15 cellular contexts compared by ENCODE assay signal in genomic region chr7:26620352-26620751, GRCh38.
DNase-seq lines count a peak whose midpoint lies in the region; ATAC-seq, FAIRE-seq and TF ChIP-seq lines count a peak whose summit lies in the region.
"Had no signal": no experiment of that assay in that cellular context is flagged by ENCODE, and none has a peak within 500 bp of the region (broad histone marks: within the 10 kb centered on the region; RNA-seq: fewer than 3 reads in every experiment).

No MANE protein-coding gene starts in this region.

- 49% methylated on average over 11 of the region's 12 CpGs; no CpG with 5 or more reads in 1 of the 2 experiments for WGBS in H1 (ENCODE audit: extremely low coverage in 1 of 2, insufficient coverage in 1 of 2, insufficient read length in 1 of 2, insufficient replicate concordance in 2 of 2, low coverage in 1 of 2, low lambda C conversion rate in 2 of 2, missing lambda C conversion rate in 1 of 2), 2 experiments

- H3K4me3 ChIP-seq in H1 (ENCODE audit: extremely low read depth in 1 of 4, insufficient read depth in 2 of 4, low read depth in 3 of 4, low read length in 4 of 4), result no peak overlapping the region
- H3K4me3 ChIP-seq: gastroesophageal sphincter had no signal

- no peak for TF ChIP-seq POLR2A in H1 (IDR thresholded peaks at IDR 0.05; ENCODE audit: control extremely low read depth in 1 of 2, low read depth in 2 of 2, low read length in 2 of 2)

- H4K8ac ChIP-seq in H1 (ENCODE audit: extremely low read depth, insufficient read depth, low read length), result no peak overlapping the region

- H4K5ac ChIP-seq in H1 (ENCODE audit: insufficient read length, low read depth, low read length), result no peak overlapping the region

- H3K79me1 ChIP-seq in H1 (ENCODE audit: low read depth, low read length), result no peaks in the 10 kb centered on the region

- FAIRE-seq in H1 (lab: Jason Lieb, UNC), result peak; percentile 65
- FAIRE-seq in urothelium cell line (lab: Jason Lieb, UNC), result no peak
- FAIRE-seq: GM12891 had no signal

- H3K4me3 Mint-ChIP-seq in T-cell, result no peak overlapping the region

- no peak for TF ChIP-seq EP300 in H1 (IDR thresholded peaks at IDR 0.05; ENCODE audit: borderline replicate concordance in 1 of 2, low read depth in 2 of 2, low read length in 2 of 2)

- H3K27ac ChIP-seq in H1 (ENCODE audit: low read depth, low read length), result no peak overlapping the region
- H3K27ac ChIP-seq: gastroesophageal sphincter, VCaP had no signal

- TF ChIP-seq CTCF in H1 (IDR thresholded peaks at IDR 0.05; ENCODE audit: control extremely low read depth in 1 of 3, insufficient read depth in 1 of 3, low read depth in 1 of 3, low read length in 3 of 3), result peak; percentile 47 to 65 (median 63)

- no peak overlapping the region for H2BK120ac ChIP-seq in H1 (replicated peaks; ENCODE audit: low read depth, low read length)

- no peak overlapping the region for H3K4me2 ChIP-seq in H1 (ENCODE audit: insufficient read depth in 1 of 2, low read depth in 2 of 2, low read length in 2 of 2)

- H3K9ac ChIP-seq in H1 (replicated peaks in 1 of 4; ENCODE audit: extremely low read depth in 1 of 4, low read depth in 3 of 4, low read length in 3 of 4), result no peak overlapping the region

- H2BK15ac ChIP-seq in H1 (ENCODE audit: low read length), result 0 out of 2 replicates have a peak overlapping the region, but pooled peaks have one; percentile 12

- no peak overlapping the region for H3K18ac ChIP-seq in H1 (ENCODE audit: extremely low read depth, low read length)

- no peaks in the 10 kb centered on the region for H3K79me2 ChIP-seq in H1 (ENCODE audit: control insufficient read depth in 1 of 2, insufficient read depth in 2 of 2, low read length in 2 of 2)

- no peaks in the 10 kb centered on the region for H3K9me3 ChIP-seq in H1 (ENCODE audit: insufficient read depth in 2 of 2, low read depth in 1 of 2, low read length in 1 of 2)
- H3K9me3 ChIP-seq: gastroesophageal sphincter had no signal

- H3K4me1 ChIP-seq in H1 (replicated peaks in 1 of 4; ENCODE audit: control insufficient read depth in 3 of 4, insufficient read depth in 4 of 4, low read length in 3 of 4), result peaks cover 0 to 5% (median 0%) of the 10 kb centered on the region in 4 experiments; a peak in 5 of 7 replicates
- H3K4me1 ChIP-seq: gastroesophageal sphincter had no signal

- H4K20me1 ChIP-seq in H1 (replicated peaks in 1 of 2; ENCODE audit: control insufficient read depth in 1 of 2, insufficient read depth in 2 of 2, low read length in 2 of 2), result no peaks in the 10 kb centered on the region

- H3K23ac ChIP-seq in H1 (ENCODE audit: insufficient read length), result no peak overlapping the region

- CTCF ChIA-PET in H1 (lab: Charles Lee; ENCODE audit: partially characterized antibody) (interaction anchor here (0.8 to 4.0 kb wide), 8 partner anchors 9 to 514 kb away, joined by 3 to 25 read pairs (median 3); no protein-coding TSS in a partner anchor), T-cell (lab: Charles Lee) (no interaction called here)

- H2AFZ ChIP-seq in H1 (ENCODE audit: low read length), result peak overlapping the region; percentile 77; the same call in 1 of the 2 replicates

- no peaks in the 10 kb centered on the region for H3K9me3 Mint-ChIP-seq in T-cell

- H2AK5ac ChIP-seq in H1 (ENCODE audit: low read depth, low read length), result no peak overlapping the region

- H3K36me3 ChIP-seq in H1 (ENCODE audit: control insufficient read depth in 2 of 4, insufficient read depth in 4 of 4, low read length in 3 of 4), result no peaks in the 10 kb centered on the region
- H3K36me3 ChIP-seq: gastroesophageal sphincter had no signal

- no peak overlapping the region for H3K27ac Mint-ChIP-seq in T-cell

- no peak overlapping the region for H3K56ac ChIP-seq in H1 (replicated peaks; ENCODE audit: insufficient read length, low read depth, low read length)

- DNase-seq in stimulated activated CD4-positive, alpha-beta T cell treated with anti-CD3 and anti-CD28 coated beads, Interleukin-1b, Interleukin-23, amount 100 ng/mL, for 48 hours, result peak; percentile 11
- DNase-seq in stimulated activated CD4-positive, alpha-beta T cell treated with anti-CD3 and anti-CD28 coated beads, Interleukin-4, amount 100 ng/mL, for 24 hours, result no peak
- DNase-seq in NCI-H510A treated with DMSO at 0.1 percent for 48 hours (lab: John Stamatoyannopoulos, UW), result peak; percentile 35
- peak; percentile 53 to 74 for DNase-seq in H1 (ENCODE audit: low read depth in 1 of 2, low spot score in 2 of 2)
- DNase-seq in urothelium cell line (ENCODE audit: low spot score), result peak; percentile 76
- DNase-seq in OCI-M2 (lab: John Stamatoyannopoulos, UW; ENCODE audit: unreplicated experiment), result no peak
- DNase-seq in T-cell, result no peak
- DNase-seq: C1 segment of cervical spinal cord, KG1, midbrain, retina had no signal

- ATAC-seq in GM21576 (IDR thresholded peaks at IDR 0.05; ENCODE audit: unreplicated experiment) (no peak), T-cell (replicated peaks in 1 of 4) (no peak)
- ATAC-seq: gastroesophageal sphincter had no signal

- H3K27me3 Mint-ChIP-seq in T-cell, result peaks cover 4 to 12% of the 10 kb centered on the region in 2 donors

- H3K36me3 Mint-ChIP-seq in T-cell, result no peaks in the 10 kb centered on the region

- H3K23me2 ChIP-seq in H1 (ENCODE audit: low read depth, low read length), result no peaks in the 10 kb centered on the region

- H3K4ac ChIP-seq in H1 (replicated peaks; ENCODE audit: insufficient read length, low read depth, low read length), result no peak overlapping the region

- H3K27me3 ChIP-seq in H1 (replicated peaks in 1 of 4; ENCODE audit: control insufficient read depth in 3 of 4, extremely low read depth in 1 of 4, insufficient read depth in 3 of 4, low read length in 3 of 4), result no peaks in the 10 kb centered on the region; a peak in 1 of 7 replicates
- H3K27me3 ChIP-seq: gastroesophageal sphincter had no signal

- H2BK12ac ChIP-seq in H1 (ENCODE audit: low read depth, low read length), result no peak overlapping the region; the same call in 1 of the 2 replicates

- H2BK5ac ChIP-seq in H1 (ENCODE audit: low read depth, low read length), result no peak overlapping the region

- H3K4me1 Mint-ChIP-seq in T-cell, result no peaks in the 10 kb centered on the region

- POLR2A ChIA-PET in H1 (lab: Charles Lee; ENCODE audit: partially characterized antibody), result interaction anchor here (0.6 kb wide), 1 partner anchor 1360 kb away, joined by 3 read pairs; no protein-coding TSS in a partner anchor
- POLR2A ChIA-PET in T-cell (lab: Charles Lee), result no interaction called here

- H3K14ac ChIP-seq in H1 (ENCODE audit: insufficient read length), result no peak overlapping the region

- TF ChIP-seq RAD21 in H1 (IDR thresholded peaks at IDR 0.05 in 1 of 2, conservative IDR thresholded peaks at IDR 0.05 in 1 of 2; ENCODE audit: low read depth in 2 of 2, low read length in 2 of 2), result peak; percentile 46 to 61

- no peak overlapping the region for H4K91ac ChIP-seq in H1 (replicated peaks; ENCODE audit: insufficient read length, low read length)

- peak overlapping the region; percentile 87; the same call in 1 of the 2 replicates for H2BK20ac ChIP-seq in H1 (ENCODE audit: low read length)

TF ChIP-seq in H1, 55 proteins besides CTCF, POLR2A, EP300 and RAD21 (continues in another document):
- TF ChIP-seq NRF1 (IDR thresholded peaks at IDR 0.05; ENCODE audit: low read depth, low read length) (no peak), FOSL1 (IDR thresholded peaks at IDR 0.05; ENCODE audit: insufficient read depth, low read depth, low read length) (no peak), KDM4A (IDR thresholded peaks at IDR 0.05; ENCODE audit: low read depth, low read length, severe bottlenecking) (no peak), SIRT6 (IDR thresholded peaks at IDR 0.05; ENCODE audit: low read length) (no peak), CHD1 (IDR thresholded peaks at IDR 0.05; ENCODE audit: low read depth, low read length) (no peak), TBP (IDR thresholded peaks at IDR 0.05; ENCODE audit: low read depth, low read length) (0 out of 2 replicates have a peak, but pooled peaks have one; percentile 18), JUND (IDR thresholded peaks at IDR 0.05; ENCODE audit: low read length) (peak; percentile 74), TAF1 (IDR thresholded peaks at IDR 0.05; ENCODE audit: low read depth, low read length) (no peak), MAX (IDR thresholded peaks at IDR 0.05) (no peak), RXRA (IDR thresholded peaks at IDR 0.05; ENCODE audit: insufficient read depth, low read depth, low read length) (no peak), SRF (IDR thresholded peaks at IDR 0.05; ENCODE audit: low read depth, low read length) (no peak), ASH2L (IDR thresholded peaks at IDR 0.05; ENCODE audit: low read length) (no peak), RNF2 (IDR thresholded peaks at IDR 0.05; ENCODE audit: borderline replicate concordance, low read depth, low read length, missing control alignments, poor library complexity, severe bottlenecking) (no peak), EGR1 (IDR thresholded peaks at IDR 0.05; ENCODE audit: borderline replicate concordance, low read depth, low read length) (0 out of 2 replicates have a peak, but pooled peaks have one; percentile 9), YY1 (IDR thresholded peaks at IDR 0.05; ENCODE audit: low read depth, low read length) (0 out of 2 replicates have a peak, but pooled peaks have one; percentile 11), E2F6 (IDR thresholded peaks at IDR 0.05) (no peak), CHD2 (IDR thresholded peaks at IDR 0.05; ENCODE audit: low read length) (no peak), BACH1 (IDR thresholded peaks at IDR 0.05; ENCODE audit: low read length) (no peak), RBBP5 (IDR thresholded peaks at IDR 0.05; ENCODE audit: borderline replicate concordance, low read depth, low read length) (no peak), SIN3A (conservative IDR thresholded peaks at IDR 0.05 in 1 of 2, IDR thresholded peaks at IDR 0.05 in 1 of 2; ENCODE audit: low read depth in 1 of 2, low read length in 2 of 2) (no peak), TCF12 (IDR thresholded peaks at IDR 0.05; ENCODE audit: low read depth, low read length) (no peak), CEBPB (IDR thresholded peaks at IDR 0.05; ENCODE audit: low read depth, low read length) (no peak), JUN (IDR thresholded peaks at IDR 0.05; ENCODE audit: low read depth, low read length) (no peak), HDAC6 (IDR thresholded peaks at IDR 0.05; ENCODE audit: low read depth, low read length) (no peak), TEAD4 (IDR thresholded peaks at IDR 0.05; ENCODE audit: low read depth, low read length) (no peak)

Comparison
In these comparisons a context has a peak if more than half of its experiments do, and no peak if none do; other contexts are left out.
1. DNase-seq: peak in stimulated activated CD4-positive, alpha-beta T cell treated with anti-CD3 and anti-CD28 coated beads, Interleukin-1b, Interleukin-23, amount 100 ng/mL, for 48 hours (single experiment), NCI-H510A treated with DMSO at 0.1 percent for 48 hours (single experiment), H1 (2 of 2) and urothelium cell line (single experiment); none in stimulated activated CD4-positive, alpha-beta T cell treated with anti-CD3 and anti-CD28 coated beads, Interleukin-4, amount 100 ng/mL, for 24 hours (single experiment), OCI-M2 (single experiment) and T-cell (0 of 34).